Comparison of ENCODE assay signal across 34 cellular contexts in the genomic region with DNA sequence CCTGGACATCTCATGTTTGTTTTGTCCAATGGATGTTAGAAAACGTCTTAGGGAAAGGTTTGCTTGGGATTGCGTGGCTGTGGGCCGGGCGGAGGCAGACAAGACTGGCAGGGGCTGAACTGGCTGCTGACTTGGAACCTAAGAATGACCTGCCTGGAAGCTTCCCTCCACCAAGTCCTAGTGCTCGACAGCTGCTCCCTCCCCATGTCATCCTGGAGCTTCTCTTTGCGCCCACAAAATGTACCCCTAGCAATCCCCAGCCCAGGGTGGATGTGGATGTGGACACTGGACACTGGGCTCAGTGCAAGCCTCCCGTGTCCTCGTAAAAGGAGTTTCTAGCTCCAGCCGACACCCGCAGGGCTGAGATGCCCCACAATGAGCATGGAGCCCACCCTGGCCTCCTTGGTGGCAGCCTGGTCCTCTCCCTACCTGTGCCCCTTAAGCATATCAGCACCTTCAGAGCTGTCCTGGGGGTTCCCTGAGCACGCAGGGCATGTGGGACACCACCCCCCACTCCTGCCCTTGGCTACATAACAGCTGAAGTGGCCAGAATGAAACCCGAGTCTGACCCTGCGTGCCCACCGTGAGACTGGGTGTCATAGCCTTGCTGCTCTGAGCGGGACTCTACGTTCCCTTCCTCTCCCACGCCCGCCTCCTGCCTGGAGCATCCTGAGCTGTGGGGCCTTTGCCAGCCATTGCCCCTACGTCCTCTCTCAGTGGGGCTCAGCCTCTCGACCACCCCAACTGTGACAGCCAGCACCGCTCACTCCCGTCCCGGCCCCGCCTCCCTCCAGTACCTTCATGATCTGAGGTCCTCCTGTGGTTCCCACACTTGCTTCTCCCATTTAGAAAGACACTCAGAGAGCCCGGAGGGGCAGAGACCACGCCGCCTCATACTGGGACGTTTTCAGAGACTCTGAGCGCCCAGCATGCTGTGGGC.
"Had no signal": no experiment of that assay in that cellular context is flagged by ENCODE, and none has a peak within 500 bp of the region (broad histone marks: within the 10 kb centered on the region; RNA-seq: fewer than 3 reads in every experiment).

No MANE protein-coding gene starts in this region.

- H3K4me3 Mint-ChIP-seq: activated CD4-positive, alpha-beta memory T cell treated with anti-CD3 and anti-CD28 coated beads for 36 hours; activated CD4-positive, alpha-beta T cell treated with anti-CD3 and anti-CD28 coated beads for 36 hours; activated CD4-positive, alpha-beta T cell treated with anti-CD3 and anti-CD28 coated beads, Interleukin-2, amount 10 ng/mL, durations not matched to agents 24 days and 14 days; activated CD8-positive, alpha-beta memory T cell treated with anti-CD3 and anti-CD28 coated beads, Interleukin-2, amount 10 ng/mL, durations not matched to agents 7 days and 5 days; activated CD8-positive, alpha-beta T cell treated with anti-CD3 and anti-CD28 coated beads, Interleukin-2, amount 10 ng/mL, durations not matched to agents 7 days and 5 days; activated naive CD4-positive, alpha-beta T cell treated with anti-CD3 and anti-CD28 coated beads for 36 hours; activated naive CD4-positive, alpha-beta T cell treated with anti-CD3 and anti-CD28 coated beads, Interleukin-2, amount 50 U/mL, for 24 hours; activated naive CD8-positive, alpha-beta T cell treated with anti-CD3 and anti-CD28 coated beads for 36 hours; activated naive CD8-positive, alpha-beta T cell treated with anti-CD3 and anti-CD28 coated beads, Interleukin-2, amount 50 U/mL, for 24 hours; activated T-helper 1 cell treated with anti-CD3 and anti-CD28 coated beads, Interleukin-12 subunit alpha, Interleukin-12 subunit beta, Interleukin-2, Interleukin-4 antibody, amounts not matched to agents 30 ng/mL and 10 ng/mL and 1 ng/mL, durations not matched to agents 14 hours and 24 hours and 36 hours; T-cell; T-helper 1 cell treated with Interleukin-12 subunit alpha and Interleukin-12 subunit beta and Interleukin-4 antibody, amounts not matched to agents 30 μg/mL and 1 μg/mL, for 36 hours had no signal

- H3K36me3 ChIP-seq: adrenal gland, colonic mucosa, esophagus muscularis mucosa, gastrocnemius medialis, heart left ventricle had no signal

- DNase-seq: activated CD4-positive, alpha-beta memory T cell treated with anti-CD3 and anti-CD28 coated beads for 36 hours; activated CD4-positive, alpha-beta T cell treated with anti-CD3 and anti-CD28 coated beads for 36 hours; activated CD4-positive, alpha-beta T cell treated with anti-CD3 and anti-CD28 coated beads, Interleukin-2, amount 10 ng/mL, durations not matched to agents 24 days and 14 days; activated CD4-positive, CD25-positive, alpha-beta regulatory T cell; activated CD4-positive, CD25-positive, alpha-beta regulatory T cell treated with anti-CD3 and anti-CD28 coated beads, Interleukin-2, amount 50 U/mL, for 72 hours; activated CD8-positive, alpha-beta memory T cell treated with anti-CD3 and anti-CD28 coated beads, Interleukin-2, amount 10 ng/mL, durations not matched to agents 7 days and 5 days; activated CD8-positive, alpha-beta memory T cell treated with anti-CD3 and anti-CD28 coated beads, Interleukin-2, amount 50 U/mL, for 4 hours; activated CD8-positive, alpha-beta T cell treated with anti-CD3 and anti-CD28 coated beads, Interleukin-2, amount 10 ng/mL, durations not matched to agents 7 days and 5 days; activated effector memory CD4-positive, alpha-beta T cell treated with anti-CD3 and anti-CD28 coated beads, Interleukin-2, amount 50 U/mL, for 16 hours; activated naive CD4-positive, alpha-beta T cell treated with anti-CD3 and anti-CD28 coated beads for 36 hours; activated naive CD8-positive, alpha-beta T cell treated with anti-CD3 and anti-CD28 coated beads for 36 hours; activated naive CD8-positive, alpha-beta T cell treated with anti-CD3 and anti-CD28 coated beads, Interleukin-2, amount 50 U/mL, for 24 hours; activated T-cell treated with anti-CD3 and anti-CD28 coated beads, Interleukin-2, amount 50 U/mL, for 1 hour; activated T-cell treated with anti-CD3 and anti-CD28 coated beads, Interleukin-2, amount 50 U/mL, for 48 hours; amygdala; aorta; body of pancreas; caudate nucleus; dorsolateral prefrontal cortex; effector memory CD4-positive, alpha-beta T cell; erythroblast; foreskin keratinocyte; gastrocnemius medialis; glutamatergic neuron; heart left ventricle; T-cell; T1000 had no signal

- H3K9me3 ChIP-seq: adrenal gland, body of pancreas, colonic mucosa, esophagus muscularis mucosa, gastrocnemius medialis had no signal

- ATAC-seq: activated CD4-positive, alpha-beta T cell treated with anti-CD3 and anti-CD28 coated beads for 36 hours; activated CD8-positive, alpha-beta memory T cell treated with anti-CD3 and anti-CD28 coated beads, Interleukin-2, amount 10 ng/mL, durations not matched to agents 7 days and 5 days; activated CD8-positive, alpha-beta T cell treated with anti-CD3 and anti-CD28 coated beads, Interleukin-2, amount 10 ng/mL, durations not matched to agents 7 days and 5 days; activated naive CD8-positive, alpha-beta T cell treated with anti-CD3 and anti-CD28 coated beads, Interleukin-2, amount 50 U/mL, for 24 hours; body of pancreas; gastrocnemius medialis; heart left ventricle; T-cell had no signal

- H3K27me3 ChIP-seq: adrenal gland, body of pancreas, colonic mucosa, esophagus muscularis mucosa had no signal

- H3K27ac ChIP-seq: adrenal gland, body of pancreas, colonic mucosa, dorsolateral prefrontal cortex, foreskin keratinocyte, gastrocnemius medialis had no signal

- H3K4me1 Mint-ChIP-seq: activated CD4-positive, alpha-beta T cell treated with anti-CD3 and anti-CD28 coated beads for 36 hours; activated CD4-positive, alpha-beta T cell treated with anti-CD3 and anti-CD28 coated beads, Interleukin-2, amount 10 ng/mL, durations not matched to agents 24 days and 14 days; activated CD8-positive, alpha-beta memory T cell treated with anti-CD3 and anti-CD28 coated beads, Interleukin-2, amount 10 ng/mL, durations not matched to agents 7 days and 5 days; activated naive CD4-positive, alpha-beta T cell treated with anti-CD3 and anti-CD28 coated beads, Interleukin-2, amount 50 U/mL, for 24 hours; activated naive CD8-positive, alpha-beta T cell treated with anti-CD3 and anti-CD28 coated beads for 36 hours; activated naive CD8-positive, alpha-beta T cell treated with anti-CD3 and anti-CD28 coated beads, Interleukin-2, amount 50 U/mL, for 24 hours; T-cell had no signal

- H3K4me1 ChIP-seq: adrenal gland, body of pancreas, colonic mucosa, gastrocnemius medialis had no signal

- H3K9me3 Mint-ChIP-seq: activated CD4-positive, alpha-beta memory T cell treated with anti-CD3 and anti-CD28 coated beads for 36 hours; activated CD4-positive, alpha-beta T cell treated with anti-CD3 and anti-CD28 coated beads, Interleukin-2, amount 10 ng/mL, durations not matched to agents 24 days and 14 days; activated naive CD4-positive, alpha-beta T cell treated with anti-CD3 and anti-CD28 coated beads, Interleukin-2, amount 50 U/mL, for 24 hours had no signal

- H3K36me3 Mint-ChIP-seq: activated CD4-positive, alpha-beta memory T cell treated with anti-CD3 and anti-CD28 coated beads for 36 hours; activated CD8-positive, alpha-beta memory T cell treated with anti-CD3 and anti-CD28 coated beads, Interleukin-2, amount 10 ng/mL, durations not matched to agents 7 days and 5 days; activated naive CD4-positive, alpha-beta T cell treated with anti-CD3 and anti-CD28 coated beads, Interleukin-2, amount 50 U/mL, for 24 hours; activated naive CD8-positive, alpha-beta T cell treated with anti-CD3 and anti-CD28 coated beads for 36 hours; T-cell had no signal

- H3K4me3 ChIP-seq: adrenal gland, body of pancreas, colonic mucosa, dorsolateral prefrontal cortex, esophagus muscularis mucosa, gastrocnemius medialis, heart left ventricle had no signal

- H3K27ac Mint-ChIP-seq: activated CD4-positive, alpha-beta memory T cell treated with anti-CD3 and anti-CD28 coated beads for 36 hours; activated CD4-positive, alpha-beta T cell treated with anti-CD3 and anti-CD28 coated beads for 36 hours; activated CD4-positive, alpha-beta T cell treated with anti-CD3 and anti-CD28 coated beads, Interleukin-2, amount 10 ng/mL, durations not matched to agents 24 days and 14 days; activated CD8-positive, alpha-beta memory T cell treated with anti-CD3 and anti-CD28 coated beads, Interleukin-2, amount 10 ng/mL, durations not matched to agents 7 days and 5 days; activated CD8-positive, alpha-beta T cell treated with anti-CD3 and anti-CD28 coated beads, Interleukin-2, amount 10 ng/mL, durations not matched to agents 7 days and 5 days; activated naive CD4-positive, alpha-beta T cell treated with anti-CD3 and anti-CD28 coated beads for 36 hours; activated naive CD4-positive, alpha-beta T cell treated with anti-CD3 and anti-CD28 coated beads, Interleukin-2, amount 50 U/mL, for 24 hours; activated naive CD8-positive, alpha-beta T cell treated with anti-CD3 and anti-CD28 coated beads for 36 hours; activated naive CD8-positive, alpha-beta T cell treated with anti-CD3 and anti-CD28 coated beads, Interleukin-2, amount 50 U/mL, for 24 hours; activated T-helper 1 cell treated with anti-CD3 and anti-CD28 coated beads, Interleukin-12 subunit alpha, Interleukin-12 subunit beta, Interleukin-2, Interleukin-4 antibody, amounts not matched to agents 30 ng/mL and 10 ng/mL and 1 ng/mL, durations not matched to agents 14 hours and 24 hours and 36 hours; activated T-helper 2 cell treated with anti-CD3 and anti-CD28 coated beads, Interferon-gamma antibody, Interleukin-2, Interleukin-4, amounts not matched to agents 10 μg/mL and 5 μg/mL and 100 μg/mL, durations not matched to agents 14 hours and 24 hours and 36 hours; T-cell; T-helper 1 cell treated with Interleukin-12 subunit alpha and Interleukin-12 subunit beta and Interleukin-4 antibody, amounts not matched to agents 30 μg/mL and 1 μg/mL, for 36 hours had no signal
